11 cellular contexts compared by ENCODE assay signal in the genomic region with DNA sequence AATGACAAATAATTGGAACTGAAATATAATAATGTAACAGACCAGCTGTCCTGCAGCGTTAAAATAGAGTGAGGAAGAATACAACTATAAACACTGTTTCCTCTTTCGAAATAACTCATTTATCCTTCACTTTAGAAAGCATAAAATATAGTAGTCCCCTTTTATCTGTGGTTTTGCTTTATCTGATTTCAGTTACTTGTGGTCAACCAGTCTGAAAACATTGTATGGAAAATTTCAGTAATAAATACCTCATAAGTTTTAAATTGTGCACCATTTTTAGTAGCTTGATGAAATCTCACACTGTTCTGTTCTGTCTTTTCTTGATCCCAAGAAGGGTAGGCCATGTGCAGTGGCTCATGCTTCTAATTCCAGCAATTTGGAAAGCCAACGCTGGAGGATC. TPM values are rescaled to one million over a fixed set of nuclear protein-coding genes. Genes with fewer than 3 reads are reported as not detected.
DNase-seq lines count a peak whose midpoint lies in the region; ATAC-seq and TF ChIP-seq lines count a peak whose summit lies in the region.
"Had no signal": no experiment of that assay in that cellular context is flagged by ENCODE, and none has a peak within 500 bp of the region (broad histone marks: within the 10 kb centered on the region; RNA-seq: fewer than 3 reads in every experiment).

No MANE protein-coding gene starts in this region.

- H3K4me1 ChIP-seq in Panc1 (ENCODE audit: control insufficient read depth, insufficient read depth, low read length) (no peaks in the 10 kb centered on the region; the same call in 1 of the 2 replicates), gastroesophageal sphincter (no peaks in the 10 kb centered on the region)
- H3K4me1 ChIP-seq: psoas muscle had no signal

- H3K36me3 ChIP-seq in Panc1 (ENCODE audit: control insufficient read depth, insufficient read depth, low read length) (no peaks in the 10 kb centered on the region), gastroesophageal sphincter (no peaks in the 10 kb centered on the region)

- H3K4me1 Mint-ChIP-seq in activated CD8-positive, alpha-beta memory T cell treated with anti-CD3 and anti-CD28 coated beads, Interleukin-2, amount 10 ng/mL, durations not matched to agents 7 days and 5 days = peaks cover 10% of the 10 kb centered on the region
- H3K4me1 Mint-ChIP-seq in glutamatergic neuron (ENCODE audit: low read depth, unreplicated experiment) = no peaks in the 10 kb centered on the region

- H3K4me3 Mint-ChIP-seq in activated CD8-positive, alpha-beta memory T cell treated with anti-CD3 and anti-CD28 coated beads, Interleukin-2, amount 10 ng/mL, durations not matched to agents 7 days and 5 days = no peak overlapping the region
- no peak overlapping the region for H3K4me3 Mint-ChIP-seq in glutamatergic neuron (ENCODE audit: unreplicated experiment)

- no peak for DNase-seq in activated CD8-positive, alpha-beta memory T cell treated with anti-CD3 and anti-CD28 coated beads, Interleukin-2, amount 10 ng/mL, durations not matched to agents 7 days and 5 days
- DNase-seq in activated CD8-positive, alpha-beta memory T cell treated with anti-CD3 and anti-CD28 coated beads for 24 hours = no peak
- DNase-seq in Panc1 (ENCODE audit: low read depth, low spot score) = no peak
- no peak for DNase-seq in glutamatergic neuron
- DNase-seq in stimulated activated CD8-positive, alpha-beta memory T cell treated with anti-CD3 and anti-CD28 coated beads, Interleukin-4, amount 100 ng/mL, for 48 hours = no peak
- DNase-seq: 8988T, psoas muscle had no signal

- peak overlapping the region; percentile 27 for H3K27ac Mint-ChIP-seq in activated CD8-positive, alpha-beta memory T cell treated with anti-CD3 and anti-CD28 coated beads, Interleukin-2, amount 10 ng/mL, durations not matched to agents 7 days and 5 days
- no peak overlapping the region for H3K27ac Mint-ChIP-seq in glutamatergic neuron (ENCODE audit: unreplicated experiment)

- H3K27ac ChIP-seq in Panc1 (ENCODE audit: low read length) (no peak overlapping the region), gastroesophageal sphincter (no peak overlapping the region)
- H3K27ac ChIP-seq: psoas muscle, RWPE1 had no signal

- H3K27me3 ChIP-seq in Panc1 (ENCODE audit: control insufficient read depth, insufficient read depth, low read length) (no peaks in the 10 kb centered on the region), gastroesophageal sphincter (no peaks in the 10 kb centered on the region)

- no TSS peak for BruUV-seq in Panc1 (replicated peaks; lab: Mats Ljungman, UMichigan)

- intact Hi-C loops in Panc1 (cut with micrococcal nuclease; ENCODE audit: unreplicated experiment) = no loop called here

- 16 to 28% methylated on average over 2 to 3 of the region's 3 CpGs for WGBS in gastroesophageal sphincter (ENCODE audit: low coverage in 1 of 2), 2 donors

- ATAC-seq in activated CD8-positive, alpha-beta memory T cell treated with anti-CD3 and anti-CD28 coated beads, Interleukin-2, amount 10 ng/mL, durations not matched to agents 7 days and 5 days = peak; percentile 36
- ATAC-seq in HG03108 (IDR thresholded peaks at IDR 0.05; ENCODE audit: unreplicated experiment) = peak; percentile 72
- peak; percentile 34; the same call in 1 of the 2 replicates for ATAC-seq in Panc1
- no peak for ATAC-seq in GM19397 (IDR thresholded peaks at IDR 0.05; ENCODE audit: unreplicated experiment)
- no peak for ATAC-seq in gastroesophageal sphincter
- ATAC-seq: psoas muscle had no signal

- no peaks in the 10 kb centered on the region for H3K9me3 Mint-ChIP-seq in activated CD8-positive, alpha-beta memory T cell treated with anti-CD3 and anti-CD28 coated beads, Interleukin-2, amount 10 ng/mL, durations not matched to agents 7 days and 5 days (ENCODE audit: low read depth)
- no peaks in the 10 kb centered on the region for H3K9me3 Mint-ChIP-seq in glutamatergic neuron (ENCODE audit: unreplicated experiment)

- no peak for TF ChIP-seq CTCF in Panc1 (IDR thresholded peaks at IDR 0.05)
- no peak for TF ChIP-seq CTCF in glutamatergic neuron (IDR thresholded peaks at IDR 0.05; ENCODE audit: partially characterized antibody, unreplicated experiment)
- no peak for TF ChIP-seq CTCF in gastroesophageal sphincter (IDR thresholded peaks at IDR 0.05)

- H3K36me3 Mint-ChIP-seq in activated CD8-positive, alpha-beta memory T cell treated with anti-CD3 and anti-CD28 coated beads, Interleukin-2, amount 10 ng/mL, durations not matched to agents 7 days and 5 days = no peaks in the 10 kb centered on the region
- no peaks in the 10 kb centered on the region for H3K36me3 Mint-ChIP-seq in glutamatergic neuron (ENCODE audit: unreplicated experiment)

- CTCF ChIA-PET in activated CD8-positive, alpha-beta memory T cell treated with anti-CD3 and anti-CD28 coated beads, Interleukin-2, amount 10 ng/mL, durations not matched to agents 7 days and 5 days (lab: Charles Lee) = no interaction called here
- CTCF ChIA-PET in Panc1 (lab: Charles Lee) = no interaction called here

- H3K27me3 Mint-ChIP-seq in activated CD8-positive, alpha-beta memory T cell treated with anti-CD3 and anti-CD28 coated beads, Interleukin-2, amount 10 ng/mL, durations not matched to agents 7 days and 5 days = peaks cover 5% of the 10 kb centered on the region
- no peaks in the 10 kb centered on the region for H3K27me3 Mint-ChIP-seq in glutamatergic neuron (ENCODE audit: unreplicated experiment)

- in situ Hi-C loops in Panc1 (cut with HindIII; ENCODE audit: low pct_unique_long_range_greater_than_20kb, low sequenced_read_pairs) = no loop called here

- H3K4me3 ChIP-seq in Panc1 (ENCODE audit: low read depth in 2 of 2, low read length in 2 of 2) (no peak overlapping the region), gastroesophageal sphincter (no peak overlapping the region)
- H3K4me3 ChIP-seq: psoas muscle had no signal

- TF ChIP-seq EP300 in gastroesophageal sphincter (IDR thresholded peaks at IDR 0.05) = no peak

- POLR2A ChIA-PET in Panc1 (lab: Charles Lee) = no interaction called here

- no peaks in the 10 kb centered on the region for H3K9me3 ChIP-seq in Panc1 (ENCODE audit: control insufficient read depth, insufficient read depth, low read depth, low read length)
- no peaks in the 10 kb centered on the region for H3K9me3 ChIP-seq in gastroesophageal sphincter
- H3K9me3 ChIP-seq: psoas muscle had no signal

- TF ChIP-seq POLR2A in gastroesophageal sphincter (IDR thresholded peaks at IDR 0.05) = no peak

RNA-seq across cellular contexts. Expression of a gene that starts 31.6 kb away (rescaled TPM):
- total RNA-seq in activated CD8-positive, alpha-beta memory T cell treated with anti-CD3 and anti-CD28 coated beads, Interleukin-2, amount 10 ng/mL, durations not matched to agents 7 days and 5 days = 10 to 100 TPM; 18.5 to 27.9 TPM
- total RNA-seq in Panc1 (2021; ENCODE audit: unreplicated experiment) (20.7 TPM), glutamatergic neuron (ENCODE audit: unreplicated experiment) (11.3 TPM), gastroesophageal sphincter (10 to 100 TPM; 12.8 to 35.4 (median 20.4) TPM)
- 7.8 TPM for polyA plus RNA-seq in Panc1 (2012; ENCODE audit: insufficient read length)

Comparison
In these comparisons a context has a peak if more than half of its experiments do, and no peak if none do; other contexts are left out.
1. ATAC-seq: peak in activated CD8-positive, alpha-beta memory T cell treated with anti-CD3 and anti-CD28 coated beads, Interleukin-2, amount 10 ng/mL, durations not matched to agents 7 days and 5 days (single experiment), HG03108 (single experiment) and Panc1 (single experiment); none in GM19397 (single experiment) and gastroesophageal sphincter (single experiment).